ENCODE assay signal across 8 cellular contexts in genomic region chr15:83206387-83206970, GRCh38. TPM values are rescaled to one million over a fixed set of nuclear protein-coding genes. Genes with fewer than 3 reads are reported as not detected.
DNase-seq lines count a peak whose midpoint lies in the region; ATAC-seq and TF ChIP-seq lines count a peak whose summit lies in the region.

No MANE protein-coding gene starts in this region.

- WGBS in ovary, 3 donors, result 1 to 3% (median 2%) methylated on average over 20 to 24 of the region's 24 CpGs

- H3K9me3 ChIP-seq in ovary, result no peaks in the 10 kb centered on the region

- H3K27ac Mint-ChIP-seq in stimulated activated naive CD8-positive, alpha-beta T cell treated with anti-CD3 and anti-CD28 coated beads, Interleukin-15, Interleukin-2, amounts not matched to agents 100 ng/mL and 50 ng/mL, for 24 hours, result peak overlapping the region; percentile 92
- no peak overlapping the region for H3K27ac Mint-ChIP-seq in activated B cell treated with CpG ODN at 0.5 μM for 24 hours

- peaks cover 42% of the 10 kb centered on the region for H3K27me3 Mint-ChIP-seq in stimulated activated naive CD8-positive, alpha-beta T cell treated with anti-CD3 and anti-CD28 coated beads, Interleukin-15, Interleukin-2, amounts not matched to agents 100 ng/mL and 50 ng/mL, for 24 hours
- H3K27me3 Mint-ChIP-seq in activated B cell treated with CpG ODN at 0.5 μM for 24 hours, result peaks cover 16% of the 10 kb centered on the region

- no peaks in the 10 kb centered on the region for H3K36me3 ChIP-seq in ovary

- intact Hi-C loops in activated B cell treated with CpG ODN at 0.5 μM for 24 hours (cut with micrococcal nuclease) (no loop called here), ovary (cut with DNase I) (loop anchor here in 2 of 4 donors (2.0 to 5.0 kb wide), 2 partner anchors 139 to 140 kb away; partner anchors contain the start of gene BTBD1 (in 2 of the 2))

- CTCF ChIA-PET in activated B cell treated with CpG ODN at 0.5 μM for 24 hours (lab: Charles Lee), result no interaction called here

- H3K4me3 Mint-ChIP-seq in stimulated activated naive CD8-positive, alpha-beta T cell treated with anti-CD3 and anti-CD28 coated beads, Interleukin-15, Interleukin-2, amounts not matched to agents 100 ng/mL and 50 ng/mL, for 24 hours, result peak overlapping the region; percentile 91
- H3K4me3 Mint-ChIP-seq in activated B cell treated with CpG ODN at 0.5 μM for 24 hours, result peak overlapping the region; percentile 84

- TF ChIP-seq CTCF in activated B cell treated with CpG ODN at 0.5 μM for 24 hours (IDR thresholded peaks at IDR 0.05) (no peak), foreskin keratinocyte (conservative IDR thresholded peaks at IDR 0.05) (no peak), ovary (IDR thresholded peaks at IDR 0.05) (no peak)

- no peak for ATAC-seq in stimulated activated naive CD8-positive, alpha-beta T cell treated with anti-CD3 and anti-CD28 coated beads, Interleukin-15, Interleukin-2, amounts not matched to agents 100 U/mL and 50 U/mL, for 24 hours
- ATAC-seq in activated B cell treated with CpG ODN at 0.5 μM for 24 hours (ENCODE audit: low read depth) (no peak), foreskin keratinocyte (peak; percentile 5), GM18858 (IDR thresholded peaks at IDR 0.05; ENCODE audit: unreplicated experiment) (no peak)

- H3K27me3 ChIP-seq in foreskin keratinocyte, result no peaks in the 10 kb centered on the region
- H3K27me3 ChIP-seq in ovary, result no peaks in the 10 kb centered on the region

- no peaks in the 10 kb centered on the region for H3K9me3 Mint-ChIP-seq in stimulated activated naive CD8-positive, alpha-beta T cell treated with anti-CD3 and anti-CD28 coated beads, Interleukin-15, Interleukin-2, amounts not matched to agents 100 ng/mL and 50 ng/mL, for 24 hours
- H3K9me3 Mint-ChIP-seq in activated B cell treated with CpG ODN at 0.5 μM for 24 hours, result no peaks in the 10 kb centered on the region

- POLR2A ChIA-PET in activated B cell treated with CpG ODN at 0.5 μM for 24 hours (lab: Charles Lee), result no interaction called here

- H3K4me1 ChIP-seq in foreskin keratinocyte (peaks cover 26% of the 10 kb centered on the region), ovary (ENCODE audit: insufficient read depth) (no peaks in the 10 kb centered on the region)

- H3K36me3 Mint-ChIP-seq in stimulated activated naive CD8-positive, alpha-beta T cell treated with anti-CD3 and anti-CD28 coated beads, Interleukin-15, Interleukin-2, amounts not matched to agents 100 ng/mL and 50 ng/mL, for 24 hours (ENCODE audit: low read depth), result peaks cover 6% of the 10 kb centered on the region
- H3K36me3 Mint-ChIP-seq in activated B cell treated with CpG ODN at 0.5 μM for 24 hours (ENCODE audit: low read depth), result peaks cover 2% of the 10 kb centered on the region

- peaks cover 24% of the 10 kb centered on the region for H3K4me1 Mint-ChIP-seq in stimulated activated naive CD8-positive, alpha-beta T cell treated with anti-CD3 and anti-CD28 coated beads, Interleukin-15, Interleukin-2, amounts not matched to agents 100 ng/mL and 50 ng/mL, for 24 hours (ENCODE audit: low read depth)
- H3K4me1 Mint-ChIP-seq in activated B cell treated with CpG ODN at 0.5 μM for 24 hours, result peaks cover 7% of the 10 kb centered on the region

- peak overlapping the region; percentile 96 for H3K4me3 ChIP-seq in ovary

- TF ChIP-seq EP300 in ovary (IDR thresholded peaks at IDR 0.05), result no peak

- no peak for DNase-seq in stimulated activated naive CD8-positive, alpha-beta T cell treated with anti-CD3 and anti-CD28 coated beads, Interleukin-15, Interleukin-2, amounts not matched to agents 100 U/mL and 50 U/mL, for 24 hours
- DNase-seq in activated B cell treated with CpG ODN at 0.5 μM for 24 hours (no peak), foreskin keratinocyte (peak in 1 of 2 donors; percentile 35), ovary (peak in 1 of 5 donors; percentile 57), NCI-H446 (lab: John Stamatoyannopoulos, UW) (no peak), NCI-H774 (lab: John Stamatoyannopoulos, UW) (no peak)

- H3K27ac ChIP-seq in foreskin keratinocyte (peak overlapping the region; percentile 53), ovary (peak overlapping the region; percentile 88 to 93)

- TF ChIP-seq POLR2A in ovary (IDR thresholded peaks at IDR 0.05), result no peak

RNA-seq across cellular contexts. Expression of gene HDGFL3, which starts 1.1 kb away (rescaled TPM):
- total RNA-seq in activated B cell treated with CpG ODN at 0.5 μM for 24 hours, result 1.8 and 3.5 TPM in 2 replicates
- total RNA-seq in foreskin keratinocyte, result 57.0 and 61.3 TPM in 2 replicates
- 18.1 and 23.9 TPM in 2 replicates for polyA plus RNA-seq in foreskin keratinocyte
- total RNA-seq in ovary, result 10 to 100 TPM; 26.0 to 67.6 (median 52.6) TPM
- 10 to 100 TPM; 24.7 to 53.0 TPM for polyA plus RNA-seq in ovary
